Comparison of ENCODE assay signal across 17 cellular contexts in the genomic region with DNA sequence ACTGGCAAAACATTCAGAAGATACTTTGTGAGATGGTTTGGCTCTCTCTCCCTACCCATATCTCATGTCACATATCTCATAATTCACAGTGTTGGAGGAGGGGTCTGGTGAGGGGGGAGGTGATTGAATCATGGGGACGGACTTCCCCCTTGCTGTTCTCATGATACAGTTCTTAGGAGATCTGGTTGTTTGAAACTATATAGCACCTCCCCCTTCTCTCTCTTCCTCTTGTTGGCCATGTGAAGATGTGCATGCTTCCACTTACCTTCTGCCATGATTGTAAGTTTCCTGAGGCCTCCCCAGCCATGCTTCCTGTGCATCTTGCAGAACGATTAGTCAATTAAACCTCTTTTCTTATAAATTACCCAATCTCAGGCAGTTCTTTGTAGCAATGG.
DNase-seq lines count a peak whose midpoint lies in the region; ATAC-seq and TF ChIP-seq lines count a peak whose summit lies in the region.
"Had no signal": no experiment of that assay in that cellular context is flagged by ENCODE, and none has a peak within 500 bp of the region (broad histone marks: within the 10 kb centered on the region; RNA-seq: fewer than 3 reads in every experiment).

No MANE protein-coding gene starts in this region.

- H3K27ac Mint-ChIP-seq in endodermal cell (no peak overlapping the region), natural killer cell (no peak overlapping the region)

- no peak for ATAC-seq in Right ventricle myocardium superior (ENCODE audit: poor library complexity)
- ATAC-seq in PC-3: no peak
- ATAC-seq in natural killer cell: no peak
- ATAC-seq in HG02884 (IDR thresholded peaks at IDR 0.05; ENCODE audit: unreplicated experiment): no peak
- ATAC-seq: GM12878, Panc1 had no signal

- intact Hi-C loops in Right ventricle myocardium superior (cut with DNase I) (no loop called here), PC-3 (cut with micrococcal nuclease) (no loop called here), natural killer cell (cut with micrococcal nuclease) (no loop called here)

- 92% methylated on average over 1 of the region's 2 CpGs; no CpG with 5 or more reads in 1 of the 2 experiments for WGBS in endodermal cell (ENCODE audit: insufficient coverage in 1 of 2, insufficient read length in 1 of 2), 2 experiments

- peaks cover 8% of the 10 kb centered on the region for H3F3A ChIP-seq in PC-3 (ENCODE audit: low read length, unreplicated experiment)

- peaks cover 7% of the 10 kb centered on the region for H3K9me3 Mint-ChIP-seq in endodermal cell
- no peaks in the 10 kb centered on the region for H3K9me3 Mint-ChIP-seq in natural killer cell

- no peak overlapping the region for H3K4me2 ChIP-seq in PC-3 (ENCODE audit: low read length)
- H3K4me2 ChIP-seq: A549 had no signal

- H3K4me3 ChIP-seq in cardiac muscle cell: no peak overlapping the region
- no peak overlapping the region for H3K4me3 ChIP-seq in PC-3 (ENCODE audit: low read length)
- H3K4me3 ChIP-seq in endodermal cell (ENCODE audit: low read length): peak overlapping the region; percentile 47
- H3K4me3 ChIP-seq: A549, GM12878 had no signal

- no peak overlapping the region for H2AFZ ChIP-seq in PC-3 (ENCODE audit: low read length)

- CTCF ChIA-PET in PC-3 (lab: Charles Lee): no interaction called here

- H3K27me3 ChIP-seq in cardiac muscle cell: no peaks in the 10 kb centered on the region
- H3K27me3 ChIP-seq in PC-3 (ENCODE audit: low read length): no peaks in the 10 kb centered on the region
- H3K27me3 ChIP-seq in endodermal cell (ENCODE audit: control insufficient read depth, insufficient read depth, low read length, poor library complexity, severe bottlenecking): no peaks in the 10 kb centered on the region

- no peaks in the 10 kb centered on the region for H3K27me3 Mint-ChIP-seq in endodermal cell (ENCODE audit: insufficient read depth)
- H3K27me3 Mint-ChIP-seq in natural killer cell (ENCODE audit: low read depth in 2 of 2): no peaks in the 10 kb centered on the region

- no peaks in the 10 kb centered on the region for H4K20me1 ChIP-seq in PC-3 (ENCODE audit: low read length)

- no peaks in the 10 kb centered on the region for H3K79me2 ChIP-seq in PC-3 (ENCODE audit: low read length)

- peaks cover 59% of the 10 kb centered on the region for H3K36me3 Mint-ChIP-seq in endodermal cell (ENCODE audit: low read depth)
- no peaks in the 10 kb centered on the region for H3K36me3 Mint-ChIP-seq in natural killer cell

- peak overlapping the region; percentile 81; the same call in 1 of the 2 replicates for H3K9ac ChIP-seq in PC-3 (ENCODE audit: low read length)
- no peak overlapping the region for H3K9ac ChIP-seq in endodermal cell (ENCODE audit: extremely low read depth, low read length, poor library complexity, severe bottlenecking)

- H3K27ac ChIP-seq in cardiac muscle cell (peak overlapping the region; percentile 24), PC-3 (ENCODE audit: low read length) (peak overlapping the region; percentile 99), endodermal cell (ENCODE audit: low read depth, low read length) (no peak overlapping the region)
- H3K27ac ChIP-seq: A549, C4-2B, HL-60 had no signal

- H3K9me3 ChIP-seq in cardiac muscle cell (ENCODE audit: low read depth) (no peaks in the 10 kb centered on the region), PC-3 (ENCODE audit: low read length) (no peaks in the 10 kb centered on the region), endodermal cell (ENCODE audit: control insufficient read depth, low read length) (peaks cover 13% of the 10 kb centered on the region)
- H3K9me3 ChIP-seq: A549 had no signal

- BruUV-seq in PC-3 (replicated peaks; lab: Mats Ljungman, UMichigan): no TSS peak

- H3K36me3 ChIP-seq in cardiac muscle cell (peaks cover 32% of the 10 kb centered on the region), PC-3 (ENCODE audit: low read depth, low read length) (peaks cover 34% of the 10 kb centered on the region), endodermal cell (ENCODE audit: control insufficient read depth, insufficient read depth, low read length) (peaks cover 40% of the 10 kb centered on the region)

- POLR2A ChIA-PET in PC-3 (lab: Charles Lee; ENCODE audit: unreplicated experiment): no interaction called here

- H3K4me1 ChIP-seq in cardiac muscle cell (ENCODE audit: low read depth) (no peaks in the 10 kb centered on the region), PC-3 (ENCODE audit: insufficient read depth, low read length) (peaks cover 38% of the 10 kb centered on the region), endodermal cell (ENCODE audit: control insufficient read depth, insufficient read depth, low read length) (peaks cover 5% of the 10 kb centered on the region)

- H3K4me3 Mint-ChIP-seq in endodermal cell: no peak overlapping the region
- no peak overlapping the region for H3K4me3 Mint-ChIP-seq in natural killer cell

- no peaks in the 10 kb centered on the region for H3K9me2 ChIP-seq in PC-3 (replicated peaks; ENCODE audit: low read length)

- peaks cover 13% of the 10 kb centered on the region for H3K4me1 Mint-ChIP-seq in endodermal cell
- no peaks in the 10 kb centered on the region for H3K4me1 Mint-ChIP-seq in natural killer cell

- TF ChIP-seq CTCF in cardiac muscle cell (IDR thresholded peaks at IDR 0.05; ENCODE audit: low read depth, low read length) (no peak), PC-3 (conservative IDR thresholded peaks at IDR 0.05; ENCODE audit: low read depth, low read length) (no peak), endodermal cell (conservative IDR thresholded peaks at IDR 0.05) (no peak), natural killer cell (IDR thresholded peaks at IDR 0.05) (no peak)

- DNase-seq in cardiac muscle cell (ENCODE audit: low read depth in 1 of 2, low spot score in 1 of 2) (no peak), Right ventricle myocardium superior (no peak), PC-3 (no peak), endodermal cell (peak; percentile 20), natural killer cell (no peak)
- no peak for DNase-seq in activated CD4-positive, CD25-positive, alpha-beta regulatory T cell treated with anti-CD3 and anti-CD28 coated beads, Interleukin-2, amount 50 U/mL, for 72 hours
- DNase-seq: GDM1, NCI-H1417 treated with DMSO at 0.1 percent for 48 hours, NCI-H1930, NCI-H748 treated with DMSO at 0.1 percent for 48 hours, SHP77 had no signal
